21 cellular contexts compared by ENCODE assay signal in the genomic region with DNA sequence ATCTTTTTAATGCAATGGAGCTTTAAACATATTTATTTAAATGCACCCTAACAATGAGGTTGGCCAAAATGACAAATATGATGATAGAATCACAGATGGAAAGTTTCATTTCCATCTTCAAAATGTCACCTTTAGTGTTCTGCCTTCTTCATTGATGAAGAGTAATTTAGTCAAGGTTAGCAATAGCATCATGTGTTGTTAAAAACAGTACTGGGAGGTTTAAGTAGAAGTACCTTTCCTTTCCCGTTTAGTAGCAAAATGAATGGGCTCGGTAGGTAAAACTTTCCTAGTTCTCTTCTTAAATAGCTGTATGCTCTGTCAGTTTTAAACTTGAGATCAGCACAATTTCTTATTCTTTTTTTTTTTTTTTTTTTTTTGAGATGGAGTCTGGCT. TPM values are rescaled to one million over a fixed set of nuclear protein-coding genes. Genes with fewer than 3 reads are reported as not detected.
DNase-seq lines count a peak whose midpoint lies in the region; ATAC-seq and TF ChIP-seq lines count a peak whose summit lies in the region.
"Had no signal": no experiment of that assay in that cellular context is flagged by ENCODE, and none has a peak within 500 bp of the region (broad histone marks: within the 10 kb centered on the region; RNA-seq: fewer than 3 reads in every experiment).

No MANE protein-coding gene starts in this region.

- H3K4me3 Mint-ChIP-seq in activated CD4-positive, alpha-beta T cell treated with anti-CD3 and anti-CD28 coated beads for 36 hours: no peak overlapping the region
- no peak overlapping the region for H3K4me3 Mint-ChIP-seq in activated CD4-positive, alpha-beta T cell treated with anti-CD3 and anti-CD28 coated beads, Interleukin-2, amount 10 ng/mL, durations not matched to agents 7 days and 5 days
- H3K4me3 Mint-ChIP-seq in activated naive CD4-positive, alpha-beta T cell treated with anti-CD3 and anti-CD28 coated beads, Interleukin-2, amount 10 ng/mL, durations not matched to agents 7 days and 5 days: no peak overlapping the region
- H3K4me3 Mint-ChIP-seq in osteocyte (ENCODE audit: unreplicated experiment): no peak overlapping the region
- H3K4me3 Mint-ChIP-seq: CD4-positive, alpha-beta T cell; GM23338; HFFc6 had no signal

- H3K27ac ChIP-seq in OCI-LY7 (ENCODE audit: low read depth, low read length, poor library complexity, severe bottlenecking): peak overlapping the region; percentile 46
- H3K27ac ChIP-seq: 22Rv1, A549, C4-2B had no signal

- no peaks in the 10 kb centered on the region for H3K9me2 ChIP-seq in OCI-LY7 (ENCODE audit: insufficient read depth, low read length)

- no TSS peak for BruUV-seq in OCI-LY7 (replicated peaks; lab: Mats Ljungman, UMichigan)

- H4K20me1 ChIP-seq in OCI-LY7 (ENCODE audit: insufficient read depth, low read length): no peaks in the 10 kb centered on the region

- no peaks in the 10 kb centered on the region for H3K9me3 ChIP-seq in OCI-LY7 (ENCODE audit: low read length)
- H3K9me3 ChIP-seq: A549, Caco-2 had no signal

- intact Hi-C loops in activated CD4-positive, alpha-beta T cell treated with anti-CD3 and anti-CD28 coated beads for 36 hours (cut with DNase I, micrococcal nuclease): loop anchor here (1.0 to 5.0 kb wide), 4 partner anchors 37 to 186 kb away; partner anchors contain the start of genes EIF2AK4 (in 1 of the 2), FSIP1 (in 1 of the 2), GPR176 (in 1 of the 2) and SRP14 (in 1 of the 2)
- intact Hi-C loops in OCI-LY7 (cut with micrococcal nuclease; ENCODE audit: unreplicated experiment): no loop called here

- no peaks in the 10 kb centered on the region for H3K36me3 ChIP-seq in OCI-LY7 (ENCODE audit: insufficient read depth, low read length)

- peak; percentile 74 for ATAC-seq in activated CD4-positive, alpha-beta T cell treated with anti-CD3 and anti-CD28 coated beads for 36 hours
- peak; percentile 78 to 88 for ATAC-seq in activated naive CD4-positive, alpha-beta T cell treated with anti-CD3 and anti-CD28 coated beads, Interleukin-2, amount 50 U/mL, for 72 hours
- ATAC-seq: A549, GM23338, HCT116 had no signal

- H3K4me3 ChIP-seq in OCI-LY7 (ENCODE audit: low read depth, low read length, poor library complexity, severe bottlenecking): no peak overlapping the region
- H3K4me3 ChIP-seq: A549, GM23338 had no signal

- H3K79me2 ChIP-seq in OCI-LY7 (ENCODE audit: insufficient read depth, low read depth, low read length): no peaks in the 10 kb centered on the region

- H3K4me1 Mint-ChIP-seq in activated CD4-positive, alpha-beta T cell treated with anti-CD3 and anti-CD28 coated beads for 36 hours: peaks cover 36% of the 10 kb centered on the region
- H3K4me1 Mint-ChIP-seq in activated CD4-positive, alpha-beta T cell treated with anti-CD3 and anti-CD28 coated beads, Interleukin-2, amount 10 ng/mL, durations not matched to agents 7 days and 5 days: peaks cover 25% of the 10 kb centered on the region
- peaks cover 12% of the 10 kb centered on the region for H3K4me1 Mint-ChIP-seq in activated naive CD4-positive, alpha-beta T cell treated with anti-CD3 and anti-CD28 coated beads, Interleukin-2, amount 10 ng/mL, durations not matched to agents 7 days and 5 days
- peaks cover 8% of the 10 kb centered on the region for H3K4me1 Mint-ChIP-seq in osteocyte (ENCODE audit: unreplicated experiment)
- H3K4me1 Mint-ChIP-seq: GM23338 had no signal

- no peaks in the 10 kb centered on the region for H3K9me3 Mint-ChIP-seq in activated CD4-positive, alpha-beta T cell treated with anti-CD3 and anti-CD28 coated beads for 36 hours (ENCODE audit: low read depth)
- H3K9me3 Mint-ChIP-seq in activated CD4-positive, alpha-beta T cell treated with anti-CD3 and anti-CD28 coated beads, Interleukin-2, amount 10 ng/mL, durations not matched to agents 7 days and 5 days: no peaks in the 10 kb centered on the region
- no peaks in the 10 kb centered on the region for H3K9me3 Mint-ChIP-seq in activated naive CD4-positive, alpha-beta T cell treated with anti-CD3 and anti-CD28 coated beads, Interleukin-2, amount 50 U/mL, for 72 hours
- no peaks in the 10 kb centered on the region for H3K9me3 Mint-ChIP-seq in activated naive CD4-positive, alpha-beta T cell treated with anti-CD3 and anti-CD28 coated beads, Interleukin-2, amount 10 ng/mL, durations not matched to agents 7 days and 5 days
- no peaks in the 10 kb centered on the region for H3K9me3 Mint-ChIP-seq in osteocyte (ENCODE audit: unreplicated experiment)
- H3K9me3 Mint-ChIP-seq: CD4-positive, alpha-beta T cell; GM23338; HFFc6 had no signal

- H3K36me3 Mint-ChIP-seq in activated CD4-positive, alpha-beta T cell treated with anti-CD3 and anti-CD28 coated beads for 36 hours (ENCODE audit: low read depth): peaks cover 38% of the 10 kb centered on the region
- peaks cover 49% of the 10 kb centered on the region for H3K36me3 Mint-ChIP-seq in activated CD4-positive, alpha-beta T cell treated with anti-CD3 and anti-CD28 coated beads, Interleukin-2, amount 10 ng/mL, durations not matched to agents 7 days and 5 days (ENCODE audit: low read depth)
- H3K36me3 Mint-ChIP-seq in activated naive CD4-positive, alpha-beta T cell treated with anti-CD3 and anti-CD28 coated beads, Interleukin-2, amount 50 U/mL, for 72 hours: peaks cover 10 to 34% of the 10 kb centered on the region in 2 donors
- peaks cover 40% of the 10 kb centered on the region for H3K36me3 Mint-ChIP-seq in activated naive CD4-positive, alpha-beta T cell treated with anti-CD3 and anti-CD28 coated beads, Interleukin-2, amount 10 ng/mL, durations not matched to agents 7 days and 5 days
- H3K36me3 Mint-ChIP-seq in osteocyte (ENCODE audit: unreplicated experiment): peaks cover 49% of the 10 kb centered on the region

- peak overlapping the region; percentile 84 for H3K27ac Mint-ChIP-seq in activated CD4-positive, alpha-beta T cell treated with anti-CD3 and anti-CD28 coated beads for 36 hours
- H3K27ac Mint-ChIP-seq in activated CD4-positive, alpha-beta T cell treated with anti-CD3 and anti-CD28 coated beads, Interleukin-2, amount 10 ng/mL, durations not matched to agents 7 days and 5 days: no peak overlapping the region
- H3K27ac Mint-ChIP-seq in activated naive CD4-positive, alpha-beta T cell treated with anti-CD3 and anti-CD28 coated beads, Interleukin-2, amount 50 U/mL, for 72 hours: peak overlapping the region; percentile 87 to 93
- H3K27ac Mint-ChIP-seq in activated naive CD4-positive, alpha-beta T cell treated with anti-CD3 and anti-CD28 coated beads, Interleukin-2, amount 10 ng/mL, durations not matched to agents 7 days and 5 days: no peak overlapping the region
- peak overlapping the region; percentile 35 for H3K27ac Mint-ChIP-seq in osteocyte (ENCODE audit: unreplicated experiment)
- H3K27ac Mint-ChIP-seq: CD4-positive, alpha-beta T cell; GM23338; HFFc6 had no signal

- H3K4me1 ChIP-seq in OCI-LY7 (ENCODE audit: insufficient read depth, low read length, poor library complexity, severe bottlenecking): peaks cover 16% of the 10 kb centered on the region
- H3K4me1 ChIP-seq: A549, Caco-2 had no signal

- DNase-seq in activated CD4-positive, alpha-beta T cell treated with anti-CD3 and anti-CD28 coated beads for 36 hours: no peak
- no peak for DNase-seq in activated CD4-positive, alpha-beta T cell treated with anti-CD3 and anti-CD28 coated beads, Interleukin-2, amount 10 ng/mL, durations not matched to agents 7 days and 5 days
- DNase-seq in activated naive CD4-positive, alpha-beta T cell treated with anti-CD3 and anti-CD28 coated beads, Interleukin-2, amount 50 U/mL, for 72 hours (ENCODE audit: low spot score in 2 of 2): no peak
- no peak for DNase-seq in activated naive CD4-positive, alpha-beta T cell treated with anti-CD3 and anti-CD28 coated beads, Interleukin-2, amount 10 ng/mL, durations not matched to agents 7 days and 5 days
- DNase-seq in OCI-LY7 (ENCODE audit: low spot score): no peak
- no peak for DNase-seq in osteocyte (ENCODE audit: extremely low spot score, unreplicated experiment)
- no peak for DNase-seq in DMS114 treated with DMSO at 0.1 percent for 48 hours (lab: John Stamatoyannopoulos, UW; ENCODE audit: unreplicated experiment)
- no peak for DNase-seq in NCI-H748 treated with DMSO at 0.1 percent for 48 hours (lab: John Stamatoyannopoulos, UW)
- DNase-seq: AML-193; Caco-2; CD4-positive, alpha-beta T cell; DMS153; DMS79; GDM1; H7; HFFc6 had no signal

- H3K27me3 Mint-ChIP-seq in activated CD4-positive, alpha-beta T cell treated with anti-CD3 and anti-CD28 coated beads for 36 hours: no peaks in the 10 kb centered on the region
- H3K27me3 Mint-ChIP-seq in activated CD4-positive, alpha-beta T cell treated with anti-CD3 and anti-CD28 coated beads, Interleukin-2, amount 10 ng/mL, durations not matched to agents 7 days and 5 days: no peaks in the 10 kb centered on the region
- H3K27me3 Mint-ChIP-seq in activated naive CD4-positive, alpha-beta T cell treated with anti-CD3 and anti-CD28 coated beads, Interleukin-2, amount 10 ng/mL, durations not matched to agents 7 days and 5 days: no peaks in the 10 kb centered on the region
- no peaks in the 10 kb centered on the region for H3K27me3 Mint-ChIP-seq in osteocyte (ENCODE audit: unreplicated experiment)
- H3K27me3 Mint-ChIP-seq: CD4-positive, alpha-beta T cell had no signal

- CTCF ChIA-PET in activated CD4-positive, alpha-beta T cell treated with anti-CD3 and anti-CD28 coated beads for 36 hours (lab: Charles Lee): interaction anchor here (0.6 to 1.3 kb wide), 7 partner anchors 128 to 1277 kb away, joined by 3 to 6 read pairs (median 4); no protein-coding TSS in a partner anchor
- CTCF ChIA-PET in activated CD4-positive, alpha-beta T cell treated with anti-CD3 and anti-CD28 coated beads, Interleukin-2, amount 10 ng/mL, durations not matched to agents 7 days and 5 days (lab: Charles Lee): interaction anchor here (1.3 kb wide), 1 partner anchor 305 kb away, joined by 3 read pairs; no protein-coding TSS in a partner anchor
- CTCF ChIA-PET in activated naive CD4-positive, alpha-beta T cell treated with anti-CD3 and anti-CD28 coated beads, Interleukin-2, amount 10 ng/mL, durations not matched to agents 7 days and 5 days (lab: Charles Lee): no interaction called here
- CTCF ChIA-PET in OCI-LY7 (lab: Charles Lee; ENCODE audit: unreplicated experiment): no interaction called here

- TF ChIP-seq CTCF in OCI-LY7 (conservative IDR thresholded peaks at IDR 0.05; ENCODE audit: low read length) (no peak), osteocyte (IDR thresholded peaks at IDR 0.05) (no peak)

- no peak overlapping the region for H2AFZ ChIP-seq in OCI-LY7 (ENCODE audit: low read length)
- H2AFZ ChIP-seq: GM23338 had no signal

- H3K4me2 ChIP-seq in OCI-LY7 (ENCODE audit: low read length): no peak overlapping the region
- H3K4me2 ChIP-seq: A549, GM23338 had no signal

- POLR2A ChIA-PET in activated CD4-positive, alpha-beta T cell treated with anti-CD3 and anti-CD28 coated beads for 36 hours (lab: Charles Lee): interaction anchor here (0.7 kb wide), 2 partner anchors 36 to 213 kb away, joined by 3 to 5 read pairs; no protein-coding TSS in a partner anchor
- POLR2A ChIA-PET in activated CD4-positive, alpha-beta T cell treated with anti-CD3 and anti-CD28 coated beads, Interleukin-2, amount 10 ng/mL, durations not matched to agents 7 days and 5 days (lab: Charles Lee): interaction anchor here (0.6 kb wide), 1 partner anchor 30 kb away, joined by 4 read pairs; no protein-coding TSS in a partner anchor
- POLR2A ChIA-PET in OCI-LY7 (lab: Charles Lee): interaction anchor here (0.6 to 1.6 kb wide), 3 partner anchors 35 to 1853 kb away, joined by 3 read pairs; partner anchors contain the start of gene EIF2AK4

RNA-seq across cellular contexts. Expression of gene EIF2AK4, which starts 35.1 kb away (rescaled TPM):
- 10 to 100 TPM; 40.8 TPM for total RNA-seq in activated CD4-positive, alpha-beta T cell treated with anti-CD3 and anti-CD28 coated beads for 36 hours
- 10 to 100 TPM; 26.5 to 29.9 TPM for total RNA-seq in activated CD4-positive, alpha-beta T cell treated with anti-CD3 and anti-CD28 coated beads, Interleukin-2, amount 10 ng/mL, durations not matched to agents 7 days and 5 days
- 10 to 100 TPM; 32.1 to 39.0 TPM for total RNA-seq in activated naive CD4-positive, alpha-beta T cell treated with anti-CD3 and anti-CD28 coated beads, Interleukin-2, amount 50 U/mL, for 72 hours
- 6.1 and 10.5 TPM in 2 replicates for total RNA-seq in OCI-LY7 (2014; rRNA removed; shearing (Covaris generic))
- total RNA-seq in OCI-LY7 (2022) (10.7 and 14.1 TPM in 2 replicates), osteocyte (37.8 and 42.2 TPM in 2 replicates)

RNA-seq across cellular contexts. Expression of gene GPR176, which starts 48.9 kb away (rescaled TPM):
- total RNA-seq in activated CD4-positive, alpha-beta T cell treated with anti-CD3 and anti-CD28 coated beads for 36 hours: under 1 TPM; 0.14 to 0.30 TPM
- not detected for total RNA-seq in activated CD4-positive, alpha-beta T cell treated with anti-CD3 and anti-CD28 coated beads, Interleukin-2, amount 10 ng/mL, durations not matched to agents 7 days and 5 days
- under 1 TPM; 0.41 to 0.47 TPM for total RNA-seq in activated naive CD4-positive, alpha-beta T cell treated with anti-CD3 and anti-CD28 coated beads, Interleukin-2, amount 50 U/mL, for 72 hours
- total RNA-seq in OCI-LY7 (2014; rRNA removed; shearing (Covaris generic)): 0.57 TPM in 1 of 2 replicates, not detected in the other
- total RNA-seq in OCI-LY7 (2022) (not detected in 2 replicates), osteocyte (21.1 and 22.0 TPM in 2 replicates)
- total RNA-seq: CD4-positive, alpha-beta T cell had no signal

Comparison
In these comparisons a context has a peak if more than half of its experiments do, and no peak if none do; other contexts are left out.
1. H3K27ac Mint-ChIP-seq: peak in activated CD4-positive, alpha-beta T cell treated with anti-CD3 and anti-CD28 coated beads for 36 hours (single experiment), activated naive CD4-positive, alpha-beta T cell treated with anti-CD3 and anti-CD28 coated beads, Interleukin-2, amount 50 U/mL, for 72 hours (2 of 2) and osteocyte (single experiment); none in activated CD4-positive, alpha-beta T cell treated with anti-CD3 and anti-CD28 coated beads, Interleukin-2, amount 10 ng/mL, durations not matched to agents 7 days and 5 days (single experiment) and activated naive CD4-positive, alpha-beta T cell treated with anti-CD3 and anti-CD28 coated beads, Interleukin-2, amount 10 ng/mL, durations not matched to agents 7 days and 5 days (single experiment).
2. RNA of gene GPR176, which starts 48.9 kb away (total RNA-seq): 21.1 to 22.0 TPM in osteocyte; 0.57 TPM in OCI-LY7, 0.41 to 0.47 TPM in activated naive CD4-positive, alpha-beta T cell treated with anti-CD3 and anti-CD28 coated beads, Interleukin-2, amount 50 U/mL, for 72 hours, 0.14 to 0.30 TPM in activated CD4-positive, alpha-beta T cell treated with anti-CD3 and anti-CD28 coated beads for 36 hours and not detected in activated CD4-positive, alpha-beta T cell treated with anti-CD3 and anti-CD28 coated beads, Interleukin-2, amount 10 ng/mL, durations not matched to agents 7 days and 5 days; every median in the first group is over 10 times any median in the second.
3. CTCF ChIA-PET loops: an anchor here in activated CD4-positive, alpha-beta T cell treated with anti-CD3 and anti-CD28 coated beads for 36 hours (0.6 to 1.3 kb wide) and activated CD4-positive, alpha-beta T cell treated with anti-CD3 and anti-CD28 coated beads, Interleukin-2, amount 10 ng/mL, durations not matched to agents 7 days and 5 days (1.3 kb wide); none called in activated naive CD4-positive, alpha-beta T cell treated with anti-CD3 and anti-CD28 coated beads, Interleukin-2, amount 10 ng/mL, durations not matched to agents 7 days and 5 days and OCI-LY7.